Comparison of ENCODE assay signal across 20 cellular contexts in the genomic region with DNA sequence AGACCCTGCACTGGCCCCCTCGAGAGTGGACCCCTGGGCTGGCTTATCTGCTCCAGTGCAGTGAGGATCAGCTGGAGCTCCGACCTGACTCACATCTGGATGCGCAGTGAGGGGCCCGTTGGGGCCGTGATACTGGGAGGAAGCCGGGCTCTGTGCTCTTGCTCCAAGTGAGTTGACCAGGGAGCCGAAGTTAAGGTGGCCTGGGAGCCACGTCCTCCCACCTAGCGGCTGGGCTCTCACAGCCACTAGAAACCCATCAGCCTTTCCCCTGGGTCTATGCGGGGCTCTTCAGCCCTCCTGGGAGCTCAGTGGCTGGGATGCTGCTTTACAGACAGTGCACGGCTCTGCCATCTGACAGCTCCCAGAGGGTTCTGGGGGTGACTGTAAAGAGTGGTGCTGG. TPM values are rescaled to one million over a fixed set of nuclear protein-coding genes. Genes with fewer than 3 reads are reported as not detected.
A peak's percentile ranks its signal among the peaks of the same experiment; 100 is the strongest.
DNase-seq lines count a peak whose midpoint lies in the region; ATAC-seq and TF ChIP-seq lines count a peak whose summit lies in the region.
"Had no signal": no experiment of that assay in that cellular context is flagged by ENCODE, and none has a peak within 500 bp of the region (broad histone marks: within the 10 kb centered on the region; RNA-seq: fewer than 3 reads in every experiment).

No MANE protein-coding gene starts in this region.

- H3K9ac ChIP-seq in HCT116 (ENCODE audit: low read length) (no peak overlapping the region), endodermal cell (ENCODE audit: extremely low read depth, low read length, poor library complexity, severe bottlenecking) (no peak overlapping the region)

- ATAC-seq in HCT116 (peak; percentile 8; the same call in 1 of the 2 replicates), HG03439 (IDR thresholded peaks at IDR 0.05; ENCODE audit: unreplicated experiment) (no peak)

- H3K27me3 ChIP-seq in HCT116 (ENCODE audit: insufficient read depth, low read length) (no peaks in the 10 kb centered on the region), endodermal cell (ENCODE audit: control insufficient read depth, insufficient read depth, low read length, poor library complexity, severe bottlenecking) (no peaks in the 10 kb centered on the region), osteoblast (ENCODE audit: insufficient read depth, low read length) (no peaks in the 10 kb centered on the region)
- H3K27me3 ChIP-seq: MG63 had no signal

- peaks cover 0 to 4% of the 10 kb centered on the region in 2 experiments; a peak in 3 of 4 replicates for H3K36me3 ChIP-seq in HCT116 (ENCODE audit: control insufficient read depth in 1 of 2, insufficient read depth in 2 of 2, low read length in 2 of 2)
- peaks cover 9% of the 10 kb centered on the region for H3K36me3 ChIP-seq in endodermal cell (ENCODE audit: control insufficient read depth, insufficient read depth, low read length)
- H3K36me3 ChIP-seq in osteoblast (ENCODE audit: insufficient read depth, low read length), result peaks cover 14% of the 10 kb centered on the region
- H3K36me3 ChIP-seq: MG63 had no signal

- H4K20me1 ChIP-seq in HCT116 (ENCODE audit: insufficient read depth), result no peaks in the 10 kb centered on the region
- peaks cover 5% of the 10 kb centered on the region for H4K20me1 ChIP-seq in osteoblast (ENCODE audit: insufficient read depth, low read length)

- no peak overlapping the region for H3K4me3 Mint-ChIP-seq in endodermal cell
- H3K4me3 Mint-ChIP-seq: B cell had no signal

- POLR2A ChIA-PET in HCT116 (lab: Charles Lee), result no interaction called here

- no peaks in the 10 kb centered on the region for H3K9me2 ChIP-seq in HCT116 (ENCODE audit: insufficient read depth)

- H3K9me3 ChIP-seq in HCT116 (ENCODE audit: control insufficient read depth in 1 of 2, insufficient read depth in 1 of 2, low read depth in 1 of 2, low read length in 2 of 2), result no peaks in the 10 kb centered on the region
- no peaks in the 10 kb centered on the region for H3K9me3 ChIP-seq in endodermal cell (ENCODE audit: control insufficient read depth, low read length)
- H3K9me3 ChIP-seq in osteoblast (ENCODE audit: low read depth, low read length), result no peaks in the 10 kb centered on the region
- H3K9me3 ChIP-seq: MG63 had no signal

- intact Hi-C loops in HCT116 (cut with micrococcal nuclease), result no loop called here

- H3K79me2 ChIP-seq in HCT116 (ENCODE audit: insufficient read depth, low read length), result no peaks in the 10 kb centered on the region
- peaks cover 1% of the 10 kb centered on the region for H3K79me2 ChIP-seq in osteoblast (ENCODE audit: insufficient read depth, low read length)

- H3K36me3 Mint-ChIP-seq in endodermal cell (ENCODE audit: low read depth), result peaks cover 23% of the 10 kb centered on the region

- no peak for TF ChIP-seq POLR2A in HCT116 (IDR thresholded peaks at IDR 0.05; ENCODE audit: borderline replicate concordance, extremely low read depth, insufficient read depth, insufficient read length)

- no peak overlapping the region for H3K27ac Mint-ChIP-seq in endodermal cell

- no peaks in the 10 kb centered on the region for H3K9me3 Mint-ChIP-seq in endodermal cell

- DNase-seq in Daoy (ENCODE audit: low read depth) (peak; percentile 17), HCT116 (ENCODE audit: low read depth, low spot score) (no peak), endodermal cell (peak; percentile 43), osteoblast (ENCODE audit: insufficient read length, low spot score, missing footprints) (peak; percentile 66), inferior parietal cortex (ENCODE audit: extremely low spot score) (no peak), activated gamma-delta T cell treated with Interleukin-2 at 50 U/mL for 16 hours (no peak)
- DNase-seq in stimulated activated naive CD4-positive, alpha-beta T cell treated with Interleukin-2 at 50 U/mL for 16 hours (lab: John Stamatoyannopoulos, UW), result no peak
- DNase-seq: DMS153, GOT3, HCEC 1CT, KG1, MG63, NCI-H1694, NCI-H2081, NCI-H226, NCI-H510A, SIG-M5 had no signal

- no peak for TF ChIP-seq RAD21 in HCT116 (IDR thresholded peaks at IDR 0.05; ENCODE audit: low read depth)

- H3K4me3 ChIP-seq in HCT116 (replicated peaks in 1 of 2; ENCODE audit: low read depth in 1 of 2, low read length in 2 of 2) (no peak overlapping the region), endodermal cell (ENCODE audit: low read length) (no peak overlapping the region), osteoblast (ENCODE audit: insufficient read depth, low read length) (no peak overlapping the region)
- H3K4me3 ChIP-seq: MG63, SK-N-MC had no signal

- RAD21 ChIA-PET in HCT116 (lab: Charles Lee; ENCODE audit: low non-redundant PET in 1 of 2, low total read pairs in 2 of 2, uncharacterized antibody in 2 of 2, unreplicated experiment in 2 of 2), result interaction anchor here in 1 of 2 experiments (1.8 kb wide), 1 partner anchor 15 kb away, joined by 5 read pairs; no protein-coding TSS in a partner anchor

- H3K27me3 Mint-ChIP-seq in endodermal cell (ENCODE audit: insufficient read depth), result no peaks in the 10 kb centered on the region
- H3K27me3 Mint-ChIP-seq: B cell had no signal

- TF ChIP-seq CTCF in HCT116 (IDR thresholded peaks at IDR 0.05 in 2 of 3, conservative IDR thresholded peaks at IDR 0.05 in 1 of 3; ENCODE audit: borderline replicate concordance in 1 of 3, insufficient read depth in 1 of 3, low read depth in 2 of 3, low read length in 2 of 3) (no peak), endodermal cell (conservative IDR thresholded peaks at IDR 0.05) (no peak), osteoblast (IDR thresholded peaks at IDR 0.05; ENCODE audit: extremely low read depth, low read depth, low read length) (no peak)

- peaks cover 21 to 23% of the 10 kb centered on the region in 2 experiments for H3K4me1 ChIP-seq in HCT116 (ENCODE audit: control insufficient read depth in 1 of 2, insufficient read depth in 2 of 2, low read length in 2 of 2)
- H3K4me1 ChIP-seq in endodermal cell (ENCODE audit: control insufficient read depth, insufficient read depth, low read length), result no peaks in the 10 kb centered on the region
- H3K4me1 ChIP-seq in osteoblast (ENCODE audit: insufficient read depth, low read length), result peaks cover 8% of the 10 kb centered on the region

- no peaks in the 10 kb centered on the region for H3K4me1 Mint-ChIP-seq in endodermal cell

- 91 to 100% methylated on average over 9 to 11 of the region's 11 CpGs for WGBS in endodermal cell (ENCODE audit: insufficient coverage in 1 of 2, insufficient read length in 1 of 2), 2 experiments

- BruUV-seq in HCT116 (replicated peaks; lab: Mats Ljungman, UMichigan), result no TSS peak

- H3K4me2 ChIP-seq in HCT116 (ENCODE audit: low read length) (no peak overlapping the region), osteoblast (ENCODE audit: insufficient read depth, low read length) (no peak overlapping the region)

- no peak overlapping the region for H2AFZ ChIP-seq in HCT116 (ENCODE audit: low read depth, low read length, poor library complexity, severe bottlenecking)
- H2AFZ ChIP-seq in osteoblast (ENCODE audit: low read length), result no peak overlapping the region

- CTCF ChIA-PET in HCT116 (lab: Charles Lee), result interaction anchor here (1.3 kb wide), 1 partner anchor 43 kb away, joined by 5 read pairs; no protein-coding TSS in a partner anchor

- H3K27ac ChIP-seq in HCT116 (ENCODE audit: low read depth, low read length) (peak overlapping the region; percentile 68), endodermal cell (ENCODE audit: low read depth, low read length) (no peak overlapping the region), osteoblast (ENCODE audit: low read depth, low read length) (no peak overlapping the region)
- H3K27ac ChIP-seq: SK-N-MC had no signal

TF ChIP-seq in HCT116, 20 proteins besides CTCF, POLR2A, EP300 and RAD21 (continues in another document):
- no peak for TF ChIP-seq SP1 (IDR thresholded peaks at IDR 0.05; ENCODE audit: low read depth)
- TF ChIP-seq ELF1 (IDR thresholded peaks at IDR 0.05; ENCODE audit: borderline replicate concordance, low read depth), result no peak
- no peak for TF ChIP-seq EZH2 (IDR thresholded peaks at IDR 0.05)

RNA-seq across cellular contexts. Expression of a gene that starts 9.1 kb away (rescaled TPM):
- total RNA-seq in Daoy (2014; rRNA removed; shearing (Covaris generic)), result 34.6 and 66.4 TPM in 2 replicates
- total RNA-seq in HCT116 (2021; ENCODE audit: unreplicated experiment) (14.9 TPM), endodermal cell (10 to 100 TPM; 16.2 to 17.2 TPM), osteoblast (13.6 and 16.3 TPM in 2 replicates)
- polyA plus RNA-seq in HCT116 (2012), result 8.1 and 10.8 TPM in 2 replicates
- polyA plus RNA-seq in endodermal cell (2013, experiment 1 of 2), result 10.3 TPM
- 10.9 TPM for polyA plus RNA-seq in endodermal cell (2013, experiment 2 of 2)

RNA-seq across cellular contexts. Expression of a gene that starts 9.2 kb away (rescaled TPM):
- total RNA-seq in Daoy (2014; rRNA removed; shearing (Covaris generic)), result 112 and 165 TPM in 2 replicates
- total RNA-seq in HCT116 (2021; ENCODE audit: unreplicated experiment), result 39.5 TPM
- 27.4 and 29.2 TPM in 2 replicates for polyA plus RNA-seq in HCT116 (2012)
- 10 to 100 TPM; 30.9 to 43.5 TPM for total RNA-seq in endodermal cell
- polyA plus RNA-seq in endodermal cell (2013, experiment 1 of 2), result 21.3 TPM
- polyA plus RNA-seq in endodermal cell (2013, experiment 2 of 2), result 22.8 TPM
- 20.0 and 24.2 TPM in 2 replicates for total RNA-seq in osteoblast

RNA-seq across cellular contexts. Expression of a gene that starts 22.2 kb away (rescaled TPM):
- 42.8 and 59.5 TPM in 2 replicates for total RNA-seq in Daoy (2014; rRNA removed; shearing (Covaris generic))
- total RNA-seq in HCT116 (2021; ENCODE audit: unreplicated experiment), result 13.2 TPM
- polyA plus RNA-seq in HCT116 (2012), result 10.3 and 14.2 TPM in 2 replicates
- total RNA-seq in endodermal cell, result 10 to 100 TPM; 24.3 to 26.1 TPM
- 27.6 TPM for polyA plus RNA-seq in endodermal cell (2013, experiment 1 of 2)
- 28.1 TPM for polyA plus RNA-seq in endodermal cell (2013, experiment 2 of 2)
- total RNA-seq in osteoblast, result 44.2 and 57.5 TPM in 2 replicates

RNA-seq across cellular contexts. Expression of a gene that starts 23.1 kb away (rescaled TPM):
- 41.0 and 60.1 TPM in 2 replicates for total RNA-seq in Daoy (2014; rRNA removed; shearing (Covaris generic))
- 54.9 TPM for total RNA-seq in HCT116 (2021; ENCODE audit: unreplicated experiment)
- 89.9 and 111 TPM in 2 replicates for polyA plus RNA-seq in HCT116 (2012)
- total RNA-seq in endodermal cell, result 10 to 100 TPM; 48.6 to 59.0 TPM
- polyA plus RNA-seq in endodermal cell (2013, experiment 1 of 2), result 81.5 TPM
- 71.7 TPM for polyA plus RNA-seq in endodermal cell (2013, experiment 2 of 2)
- 27.1 and 27.9 TPM in 2 replicates for total RNA-seq in osteoblast

RNA-seq across cellular contexts. Expression of a gene that starts 59.4 kb away (rescaled TPM):
- total RNA-seq in Daoy (2014; rRNA removed; shearing (Covaris generic)), result 52.5 and 64.1 TPM in 2 replicates
- total RNA-seq in HCT116 (2021; ENCODE audit: unreplicated experiment) (23.0 TPM), endodermal cell (10 to 100 TPM; 30.3 to 35.0 TPM), osteoblast (14.5 and 16.5 TPM in 2 replicates)
- 17.6 and 18.4 TPM in 2 replicates for polyA plus RNA-seq in HCT116 (2012)
- polyA plus RNA-seq in endodermal cell (2013, experiment 1 of 2), result 34.9 TPM
- 29.8 TPM for polyA plus RNA-seq in endodermal cell (2013, experiment 2 of 2)

Comparison
In these comparisons a context has a peak if more than half of its experiments do, and no peak if none do; other contexts are left out.
1. DNase-seq: peak in Daoy (single experiment), endodermal cell (single experiment) and osteoblast (single experiment); none in HCT116 (single experiment), stimulated activated naive CD4-positive, alpha-beta T cell treated with Interleukin-2 at 50 U/mL for 16 hours (single experiment), inferior parietal cortex (single experiment) and activated gamma-delta T cell treated with Interleukin-2 at 50 U/mL for 16 hours (single experiment).